8 cellular contexts compared by ENCODE assay signal in the genomic region with DNA sequence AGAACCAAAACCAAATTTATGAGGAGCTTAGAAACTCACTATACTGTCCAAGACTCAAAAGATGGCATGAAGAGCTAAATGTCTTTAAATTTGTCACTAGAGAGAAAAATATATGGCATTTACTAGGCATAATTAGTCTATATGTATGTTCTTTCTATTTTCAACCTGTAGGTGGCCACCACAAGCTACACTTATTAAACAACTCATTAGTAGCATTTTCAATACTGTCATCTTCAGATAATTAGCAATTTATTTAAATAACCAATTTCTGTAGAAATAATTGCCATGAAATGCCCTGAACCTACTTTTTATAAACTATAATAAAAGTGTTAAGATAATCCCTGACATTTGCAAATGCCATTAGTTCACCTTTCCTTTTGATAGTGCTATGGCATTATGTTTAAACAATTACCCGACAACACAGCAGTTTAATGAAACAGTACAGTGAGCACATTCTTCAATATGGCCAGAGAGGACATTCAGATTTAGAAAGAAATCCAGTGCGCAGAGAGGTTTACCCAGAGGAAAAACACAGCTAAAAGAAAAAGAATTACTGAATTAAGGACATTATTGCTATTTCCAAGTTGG.
DNase-seq lines count a peak whose midpoint lies in the region; ATAC-seq lines count a peak whose summit lies in the region.

No MANE protein-coding gene starts in this region.

- peak; percentile 9 for DNase-seq in DMS114 treated with DMSO at 0.1 percent for 48 hours (lab: John Stamatoyannopoulos, UW; ENCODE audit: unreplicated experiment)
- peak; percentile 34 for DNase-seq in NCI-H446 treated with DMSO at 0.1 percent for 48 hours (lab: John Stamatoyannopoulos, UW)
- DNase-seq in fibroblast of peridontal ligament (ENCODE audit: extremely low read depth), result peak; percentile 41
- no peak for DNase-seq in head of caudate nucleus
- no peak for DNase-seq in NK-92 (lab: John Stamatoyannopoulos, UW; ENCODE audit: unreplicated experiment)

- ATAC-seq in GM21381 (IDR thresholded peaks at IDR 0.05; ENCODE audit: unreplicated experiment), result peak; percentile 55
- no peak for ATAC-seq in GM19023 (IDR thresholded peaks at IDR 0.05; ENCODE audit: unreplicated experiment)
- no peak for ATAC-seq in HG02571 (IDR thresholded peaks at IDR 0.05; ENCODE audit: unreplicated experiment)

- intact Hi-C loops in head of caudate nucleus (cut with DNase I), result no loop called here

Comparison
In these comparisons a context has a peak if more than half of its experiments do, and no peak if none do; other contexts are left out.
1. DNase-seq: peak in DMS114 treated with DMSO at 0.1 percent for 48 hours (single experiment), NCI-H446 treated with DMSO at 0.1 percent for 48 hours (single experiment) and fibroblast of peridontal ligament (single experiment); none in head of caudate nucleus (0 of 42) and NK-92 (single experiment).